In the genomic region with DNA sequence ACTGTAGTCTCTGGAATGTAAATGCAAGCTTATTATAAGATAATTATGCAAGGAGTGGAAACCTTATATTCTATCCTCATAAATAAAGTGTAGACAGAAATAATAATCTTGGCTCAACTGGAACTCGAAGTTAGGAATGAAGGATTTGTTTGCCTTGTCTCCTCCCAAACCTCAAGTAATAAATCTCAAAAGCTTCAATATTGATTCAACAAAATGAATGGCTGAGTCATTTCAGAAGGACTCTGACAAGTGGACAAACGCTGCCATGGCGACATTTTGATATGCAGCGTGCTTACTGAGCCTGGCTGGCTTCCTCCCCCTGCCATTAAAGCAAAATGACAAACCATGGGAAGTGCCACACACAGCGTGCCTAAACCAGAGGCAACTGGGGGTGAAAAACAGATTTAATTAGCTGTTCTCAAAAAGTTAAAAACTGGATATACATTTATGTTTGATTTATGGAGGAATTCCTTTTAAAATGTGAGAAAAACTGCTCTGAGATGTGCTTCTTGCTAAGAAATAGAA, we compare ENCODE assay signal across 11 cellular contexts. TPM values are rescaled to one million over a fixed set of nuclear protein-coding genes. Genes with fewer than 3 reads are reported as not detected.
A peak's percentile ranks its signal among the peaks of the same experiment; 100 is the strongest.
DNase-seq lines count a peak whose midpoint lies in the region; ATAC-seq and TF ChIP-seq lines count a peak whose summit lies in the region.
"Had no signal": no experiment of that assay in that cellular context is flagged by ENCODE, and none has a peak within 500 bp of the region (broad histone marks: within the 10 kb centered on the region; RNA-seq: fewer than 3 reads in every experiment).

No MANE protein-coding gene starts in this region.

- no peak overlapping the region for H3K27ac Mint-ChIP-seq in Calu3 (ENCODE audit: unreplicated experiment)
- no peak overlapping the region for H3K27ac Mint-ChIP-seq in CD8-positive, alpha-beta memory T cell
- H3K27ac Mint-ChIP-seq: CD4-positive, alpha-beta memory T cell had no signal

- ATAC-seq in lower lobe of right lung, result peak; percentile 86 to 96
- no peak for ATAC-seq in HG02870 (IDR thresholded peaks at IDR 0.05; ENCODE audit: unreplicated experiment)

- TF ChIP-seq POLR2A in esophagus squamous epithelium (IDR thresholded peaks at IDR 0.05), result no peak

- no peaks in the 10 kb centered on the region for H3K9me3 Mint-ChIP-seq in Calu3 (ENCODE audit: low read depth, unreplicated experiment)
- H3K9me3 Mint-ChIP-seq in CD8-positive, alpha-beta memory T cell, result peaks cover 0 to 2% (median 0%) of the 10 kb centered on the region in 5 donors
- H3K9me3 Mint-ChIP-seq: CD4-positive, alpha-beta memory T cell had no signal

- no TSS peak for BruUV-seq in Calu3 (replicated peaks; lab: Mats Ljungman, UMichigan)
- BruUV-seq in PC-9 (replicated peaks; lab: Mats Ljungman, UMichigan), result no TSS peak

- H3K27me3 ChIP-seq in PC-9 (ENCODE audit: insufficient read depth, low read depth) (peaks cover 66% of the 10 kb centered on the region), lower lobe of right lung (ENCODE audit: low read depth) (no peaks in the 10 kb centered on the region), esophagus squamous epithelium (peaks cover 0 to 36% (median 0%) of the 10 kb centered on the region in 4 donors)
- H3K27me3 ChIP-seq in CD8-positive, alpha-beta memory T cell (ENCODE audit: insufficient read depth, low read length, poor library complexity, severe bottlenecking), result peaks cover 6% of the 10 kb centered on the region

- CTCF ChIA-PET in Calu3 (lab: Charles Lee) (no interaction called here), PC-9 (lab: Charles Lee) (interaction anchor here (0.6 kb wide), 1 partner anchor 74 kb away, joined by 4 read pairs; a partner anchor contains a TSS)
- CTCF ChIA-PET in CD8-positive, alpha-beta memory T cell (lab: Charles Lee), result interaction anchor here (0.6 kb wide), 1 partner anchor 34 kb away, joined by 4 read pairs; no protein-coding TSS in a partner anchor

- H3K9me3 ChIP-seq in PC-9 (ENCODE audit: insufficient read depth, low read depth) (no peaks in the 10 kb centered on the region), lower lobe of right lung (no peaks in the 10 kb centered on the region), esophagus squamous epithelium (no peaks in the 10 kb centered on the region)
- no peaks in the 10 kb centered on the region for H3K9me3 ChIP-seq in CD8-positive, alpha-beta memory T cell (ENCODE audit: low read length)

- no peaks in the 10 kb centered on the region for H3K36me3 Mint-ChIP-seq in Calu3 (ENCODE audit: insufficient read depth, unreplicated experiment)
- no peaks in the 10 kb centered on the region for H3K36me3 Mint-ChIP-seq in CD8-positive, alpha-beta memory T cell
- H3K36me3 Mint-ChIP-seq: CD4-positive, alpha-beta memory T cell had no signal

- DNase-seq in Calu3 (peak; percentile 74), LoVo (ENCODE audit: low spot score) (peak; percentile 85), PC-9 (peak; percentile 52 to 93), lower lobe of right lung (peak; percentile 81), esophagus squamous epithelium (lab: John Stamatoyannopoulos, UW) (no peak), COLO829 (ENCODE audit: low spot score) (no peak)
- DNase-seq in CD8-positive, alpha-beta memory T cell, result no peak
- DNase-seq: CD4-positive, alpha-beta memory T cell; NCI-H2171; WERI-Rb-1 had no signal

- 19 to 28% methylated on average over 5 of the region's 5 CpGs for WGBS in esophagus squamous epithelium, 2 donors

- H2AFZ ChIP-seq in PC-9, result no peak overlapping the region

- POLR2A ChIA-PET in PC-9 (lab: Charles Lee; ENCODE audit: unreplicated experiment), result no interaction called here
- POLR2A ChIA-PET in CD8-positive, alpha-beta memory T cell (lab: Charles Lee), result no interaction called here

- intact Hi-C loops in Calu3 (cut with micrococcal nuclease; ENCODE audit: unreplicated experiment) (no loop called here), PC-9 (cut with micrococcal nuclease; ENCODE audit: unreplicated experiment) (no loop called here), lower lobe of right lung (cut with DNase I) (no loop called here), esophagus squamous epithelium (cut with DNase I) (no loop called here)

- H3K4me3 Mint-ChIP-seq in Calu3 (ENCODE audit: low read depth, unreplicated experiment), result no peak overlapping the region
- no peak overlapping the region for H3K4me3 Mint-ChIP-seq in CD8-positive, alpha-beta memory T cell
- H3K4me3 Mint-ChIP-seq: CD4-positive, alpha-beta memory T cell had no signal

- H3K27me3 Mint-ChIP-seq in Calu3 (ENCODE audit: unreplicated experiment), result peaks cover 47% of the 10 kb centered on the region
- H3K27me3 Mint-ChIP-seq in CD8-positive, alpha-beta memory T cell, result peaks cover 16 to 45% of the 10 kb centered on the region in 2 donors

- H3K4me3 ChIP-seq in PC-9 (no peak overlapping the region), lower lobe of right lung (no peak overlapping the region), esophagus squamous epithelium (no peak overlapping the region)
- no peak overlapping the region for H3K4me3 ChIP-seq in CD8-positive, alpha-beta memory T cell (ENCODE audit: low read length)

- peak overlapping the region; percentile 54 for H3K4me2 ChIP-seq in PC-9

- H3K9me2 ChIP-seq in PC-9 (ENCODE audit: insufficient read depth), result no peaks in the 10 kb centered on the region

- H3F3A ChIP-seq in PC-9 (ENCODE audit: insufficient read depth, low read depth), result peaks cover 12% of the 10 kb centered on the region

- no peaks in the 10 kb centered on the region for H3K4me1 Mint-ChIP-seq in Calu3 (ENCODE audit: low read depth, unreplicated experiment)
- no peaks in the 10 kb centered on the region for H3K4me1 Mint-ChIP-seq in CD8-positive, alpha-beta memory T cell
- H3K4me1 Mint-ChIP-seq: CD4-positive, alpha-beta memory T cell had no signal

- H3K36me3 ChIP-seq in PC-9 (ENCODE audit: low read depth), result no peaks in the 10 kb centered on the region
- H3K36me3 ChIP-seq in lower lobe of right lung, result no peaks in the 10 kb centered on the region
- H3K36me3 ChIP-seq in esophagus squamous epithelium, result no peaks in the 10 kb centered on the region
- no peaks in the 10 kb centered on the region for H3K36me3 ChIP-seq in CD8-positive, alpha-beta memory T cell (ENCODE audit: insufficient read depth, low read length)
- H3K36me3 ChIP-seq: WERI-Rb-1 had no signal

- H3K79me2 ChIP-seq in PC-9 (ENCODE audit: low read depth), result no peaks in the 10 kb centered on the region

- H4K20me1 ChIP-seq in PC-9 (ENCODE audit: insufficient read depth), result no peaks in the 10 kb centered on the region

- TF ChIP-seq CTCF in Calu3 (IDR thresholded peaks at IDR 0.05; ENCODE audit: unreplicated experiment) (no peak), PC-9 (conservative IDR thresholded peaks at IDR 0.05) (no peak), lower lobe of right lung (IDR thresholded peaks at IDR 0.05) (no peak), esophagus squamous epithelium (IDR thresholded peaks at IDR 0.05) (no peak)

- H3K4me1 ChIP-seq in PC-9 (replicated peaks; ENCODE audit: insufficient read depth) (peaks cover 23% of the 10 kb centered on the region), lower lobe of right lung (no peaks in the 10 kb centered on the region), esophagus squamous epithelium (no peaks in the 10 kb centered on the region)
- no peaks in the 10 kb centered on the region for H3K4me1 ChIP-seq in CD8-positive, alpha-beta memory T cell (ENCODE audit: insufficient read depth, low read length)

- H3K27ac ChIP-seq in PC-9 (no peak overlapping the region), lower lobe of right lung (no peak overlapping the region), esophagus squamous epithelium (no peak overlapping the region)
- no peak overlapping the region for H3K27ac ChIP-seq in CD8-positive, alpha-beta memory T cell (ENCODE audit: low read depth, low read length)
- H3K27ac ChIP-seq: WERI-Rb-1 had no signal

RNA-seq across cellular contexts. Expression of a gene that starts 10.5 kb away (rescaled TPM):
- total RNA-seq in Calu3 (2022) (1.8 and 3.5 TPM in 2 replicates), PC-9 (2021) (1.0 and 1.2 TPM in 2 replicates), lower lobe of right lung (49.7 TPM), esophagus squamous epithelium (10 to 100 TPM in 1 of 4 donors, 1 to 10 TPM in 3; 1.9 to 14.1 (median 4.0) TPM)
- total RNA-seq in CD8-positive, alpha-beta memory T cell, result under 1 TPM; 0.33 to 0.44 TPM
- polyA plus RNA-seq in CD8-positive, alpha-beta memory T cell, result not detected
- polyA plus RNA-seq: CD4-positive, alpha-beta memory T cell had no signal

RNA-seq across cellular contexts. Expression of a gene that starts 18.7 kb away (rescaled TPM):
- total RNA-seq in Calu3 (2022) (25.9 and 27.2 TPM in 2 replicates), PC-9 (2021) (4.6 and 10.6 TPM in 2 replicates), lower lobe of right lung (21.6 TPM), esophagus squamous epithelium (10 to 100 TPM in 3 of 4 donors, 1 to 10 TPM in 1; 8.3 to 17.0 (median 14.2) TPM)
- 10 to 100 TPM; 17.0 TPM for total RNA-seq in CD8-positive, alpha-beta memory T cell
- 13.0 TPM for polyA plus RNA-seq in CD8-positive, alpha-beta memory T cell

Comparison
In these comparisons a context has a peak if more than half of its experiments do, and no peak if none do; other contexts are left out.
1. DNase-seq: peak in Calu3 (single experiment), LoVo (single experiment), PC-9 (2 of 2) and lower lobe of right lung (single experiment); none in esophagus squamous epithelium (single experiment), CD8-positive, alpha-beta memory T cell (0 of 5) and COLO829 (single experiment).